Comparison of ENCODE assay signal across 27 cellular contexts in the genomic region with DNA sequence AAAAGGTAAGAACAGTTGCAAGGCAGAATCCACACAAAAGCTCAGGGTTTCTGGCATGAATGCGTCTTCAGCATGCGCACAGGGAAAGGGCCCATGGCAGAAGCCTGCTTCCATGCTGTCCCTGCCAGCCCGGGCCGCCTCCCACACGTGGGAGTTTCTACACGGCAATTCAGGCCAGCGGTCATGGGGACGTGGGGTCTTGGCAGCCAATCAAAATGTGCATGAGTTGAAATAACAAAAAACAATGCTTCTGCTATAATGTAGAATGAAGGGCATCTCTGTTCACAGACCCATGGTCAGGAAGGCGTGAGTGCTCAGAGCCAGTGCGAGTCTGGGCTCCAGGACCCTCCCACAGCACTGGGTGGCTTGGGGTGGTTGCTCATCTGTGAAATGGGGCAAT. TPM values are rescaled to one million over a fixed set of nuclear protein-coding genes. Genes with fewer than 3 reads are reported as not detected.
DNase-seq lines count a peak whose midpoint lies in the region; ATAC-seq and TF ChIP-seq lines count a peak whose summit lies in the region.
"Had no signal": no experiment of that assay in that cellular context is flagged by ENCODE, and none has a peak within 500 bp of the region (broad histone marks: within the 10 kb centered on the region; RNA-seq: fewer than 3 reads in every experiment).

No MANE protein-coding gene starts in this region.

- H3K4me2 ChIP-seq in BLaER1 (0 out of 2 replicates have a peak overlapping the region, but pooled peaks have one; percentile 5), smooth muscle cell (no peak overlapping the region)
- H3K4me2 ChIP-seq: SK-N-SH had no signal

- H3K27me3 Mint-ChIP-seq in osteocyte (ENCODE audit: unreplicated experiment) = no peaks in the 10 kb centered on the region
- H3K27me3 Mint-ChIP-seq: B cell had no signal

- H3K36me3 ChIP-seq in BLaER1 (peaks cover 27% of the 10 kb centered on the region), smooth muscle cell (ENCODE audit: low read depth) (peaks cover 15% of the 10 kb centered on the region), gastroesophageal sphincter (peaks cover 0 to 95% of the 10 kb centered on the region in 2 donors)

- no peak overlapping the region for H3K9ac ChIP-seq in BLaER1
- H3K9ac ChIP-seq in smooth muscle cell (ENCODE audit: low read depth) = no peak overlapping the region
- H3K9ac ChIP-seq: SK-N-SH had no signal

- H3K27ac Mint-ChIP-seq in osteocyte (ENCODE audit: unreplicated experiment) = no peak overlapping the region
- H3K27ac Mint-ChIP-seq: B cell, nephron had no signal

- no peak overlapping the region for H3K27ac ChIP-seq in BLaER1
- H3K27ac ChIP-seq in layer of hippocampus (ENCODE audit: low read depth, low read length) = peak overlapping the region; percentile 79
- H3K27ac ChIP-seq in smooth muscle cell (ENCODE audit: low read depth) = no peak overlapping the region
- no peak overlapping the region for H3K27ac ChIP-seq in gastroesophageal sphincter
- H3K27ac ChIP-seq: spleen, transverse colon had no signal

- 94% methylated on average over 10 of the region's 10 CpGs for WGBS in smooth muscle cell (ENCODE audit: low lambda C conversion rate)
- WGBS in gastroesophageal sphincter (ENCODE audit: low coverage in 1 of 2), 2 donors = 53 to 67% methylated on average over 3 to 10 of the region's 10 CpGs

- H2AFZ ChIP-seq in smooth muscle cell (ENCODE audit: low read depth) = no peak overlapping the region

- peak; percentile 19 for DNase-seq in choroid plexus epithelial cell (ENCODE audit: low read depth)
- peak; percentile 94 for DNase-seq in putamen (ENCODE audit: low spot score)
- DNase-seq in osteocyte (ENCODE audit: extremely low spot score, unreplicated experiment) = no peak
- no peak for DNase-seq in smooth muscle cell (lab: John Stamatoyannopoulos, UW; ENCODE audit: unreplicated experiment)
- DNase-seq: activated naive CD4-positive, alpha-beta T cell treated with Interleukin-2 at 50 U/mL for 16 hours; activated T-cell treated with anti-CD3 and anti-CD28 coated beads, Interleukin-2, amount 50 U/mL, for 48 hours; amniotic stem cell; Caco-2; effector CD8-positive, alpha-beta T cell; KG1; left colon; NCI-H2171 treated with DMSO at 0.1 percent for 48 hours; NCI-H524 treated with DMSO at 0.1 percent for 48 hours; SK-N-SH; spleen; stimulated activated CD4-positive, alpha-beta T cell treated with anti-CD3 and anti-CD28 coated beads, Interleukin-4, amount 100 ng/mL, for 1 hour; stimulated activated naive CD4-positive, alpha-beta T cell; T1000; transverse colon had no signal

- no peak for TF ChIP-seq EP300 in gastroesophageal sphincter (IDR thresholded peaks at IDR 0.05)

- H4K20me1 ChIP-seq in BLaER1 = no peaks in the 10 kb centered on the region
- H4K20me1 ChIP-seq in smooth muscle cell (ENCODE audit: low read depth) = peaks cover 13% of the 10 kb centered on the region

- H3K4me1 ChIP-seq in BLaER1 = peaks cover 58% of the 10 kb centered on the region
- H3K4me1 ChIP-seq in smooth muscle cell (ENCODE audit: low read depth) = no peaks in the 10 kb centered on the region
- peaks cover 0 to 26% (median 12%) of the 10 kb centered on the region in 3 donors for H3K4me1 ChIP-seq in gastroesophageal sphincter
- H3K4me1 ChIP-seq: Caco-2 had no signal

- TF ChIP-seq CTCF in choroid plexus epithelial cell (conservative IDR thresholded peaks at IDR 0.05; ENCODE audit: low read depth, low read length) = no peak
- no peak for TF ChIP-seq CTCF in osteocyte (IDR thresholded peaks at IDR 0.05)
- TF ChIP-seq CTCF in smooth muscle cell (IDR thresholded peaks at IDR 0.05; ENCODE audit: borderline replicate concordance, insufficient read depth, poor library complexity, severe bottlenecking) = no peak
- TF ChIP-seq CTCF in gastroesophageal sphincter (IDR thresholded peaks at IDR 0.05) = no peak

- H3K4me3 ChIP-seq in BLaER1 = no peak overlapping the region
- no peak overlapping the region for H3K4me3 ChIP-seq in choroid plexus epithelial cell (ENCODE audit: low read depth, low read length)
- no peak overlapping the region for H3K4me3 ChIP-seq in smooth muscle cell
- H3K4me3 ChIP-seq in gastroesophageal sphincter = no peak overlapping the region
- H3K4me3 ChIP-seq: esophagus muscularis mucosa, spleen, transverse colon had no signal

- no peak for TF ChIP-seq POLR2A in gastroesophageal sphincter (IDR thresholded peaks at IDR 0.05)

- H3K9me3 Mint-ChIP-seq in osteocyte (ENCODE audit: unreplicated experiment) = no peaks in the 10 kb centered on the region
- H3K9me3 Mint-ChIP-seq: nephron had no signal

- H3K27me3 ChIP-seq in BLaER1 = no peaks in the 10 kb centered on the region
- H3K27me3 ChIP-seq in layer of hippocampus (ENCODE audit: control insufficient read depth, insufficient read depth, low read length) = no peaks in the 10 kb centered on the region
- H3K27me3 ChIP-seq in smooth muscle cell (ENCODE audit: low read depth) = no peaks in the 10 kb centered on the region
- no peaks in the 10 kb centered on the region for H3K27me3 ChIP-seq in gastroesophageal sphincter
- H3K27me3 ChIP-seq: esophagus muscularis mucosa, spleen, transverse colon had no signal

- no peaks in the 10 kb centered on the region for H3K9me3 ChIP-seq in BLaER1
- no peaks in the 10 kb centered on the region for H3K9me3 ChIP-seq in smooth muscle cell (replicated peaks; ENCODE audit: low read depth)
- H3K9me3 ChIP-seq in gastroesophageal sphincter = no peaks in the 10 kb centered on the region
- H3K9me3 ChIP-seq: Caco-2, esophagus muscularis mucosa, SK-N-SH, spleen, transverse colon had no signal

- H3K4me1 Mint-ChIP-seq in osteocyte (ENCODE audit: unreplicated experiment) = peaks cover 17% of the 10 kb centered on the region

- peaks cover 44% of the 10 kb centered on the region for H3K36me3 Mint-ChIP-seq in osteocyte (ENCODE audit: unreplicated experiment)

- no peaks in the 10 kb centered on the region for H3F3A ChIP-seq in smooth muscle cell (ENCODE audit: low read depth)

- ATAC-seq in HG02885 (IDR thresholded peaks at IDR 0.05; ENCODE audit: poor library complexity, unreplicated experiment) = no peak
- no peak for ATAC-seq in gastroesophageal sphincter
- ATAC-seq: left colon had no signal

- H3K4me3 Mint-ChIP-seq in osteocyte (ENCODE audit: unreplicated experiment) = no peak overlapping the region
- H3K4me3 Mint-ChIP-seq: B cell, nephron had no signal

- H3K79me2 ChIP-seq in smooth muscle cell (ENCODE audit: low read depth) = no peaks in the 10 kb centered on the region

RNA-seq across cellular contexts. Expression of gene AMN, which starts 28.6 kb away (rescaled TPM):
- total RNA-seq in osteocyte = 0.37 and 0.86 TPM in 2 replicates
- total RNA-seq in smooth muscle cell = 0.31 TPM in 1 of 2 replicates, not detected in the other
- polyA plus RNA-seq in smooth muscle cell = 0.65 and 1.2 TPM in 2 replicates
- under 1 TPM in 1 of 4 donors, not detected in 3; 0.59 TPM for total RNA-seq in gastroesophageal sphincter
- total RNA-seq: cardiac septum had no signal

Comparison
In these comparisons a context has a peak if more than half of its experiments do, and no peak if none do; other contexts are left out.
1. DNase-seq: peak in choroid plexus epithelial cell (single experiment) and putamen (single experiment); none in osteocyte (single experiment) and smooth muscle cell (single experiment).